Comparison of ENCODE assay signal across 17 cellular contexts in the genomic region with DNA sequence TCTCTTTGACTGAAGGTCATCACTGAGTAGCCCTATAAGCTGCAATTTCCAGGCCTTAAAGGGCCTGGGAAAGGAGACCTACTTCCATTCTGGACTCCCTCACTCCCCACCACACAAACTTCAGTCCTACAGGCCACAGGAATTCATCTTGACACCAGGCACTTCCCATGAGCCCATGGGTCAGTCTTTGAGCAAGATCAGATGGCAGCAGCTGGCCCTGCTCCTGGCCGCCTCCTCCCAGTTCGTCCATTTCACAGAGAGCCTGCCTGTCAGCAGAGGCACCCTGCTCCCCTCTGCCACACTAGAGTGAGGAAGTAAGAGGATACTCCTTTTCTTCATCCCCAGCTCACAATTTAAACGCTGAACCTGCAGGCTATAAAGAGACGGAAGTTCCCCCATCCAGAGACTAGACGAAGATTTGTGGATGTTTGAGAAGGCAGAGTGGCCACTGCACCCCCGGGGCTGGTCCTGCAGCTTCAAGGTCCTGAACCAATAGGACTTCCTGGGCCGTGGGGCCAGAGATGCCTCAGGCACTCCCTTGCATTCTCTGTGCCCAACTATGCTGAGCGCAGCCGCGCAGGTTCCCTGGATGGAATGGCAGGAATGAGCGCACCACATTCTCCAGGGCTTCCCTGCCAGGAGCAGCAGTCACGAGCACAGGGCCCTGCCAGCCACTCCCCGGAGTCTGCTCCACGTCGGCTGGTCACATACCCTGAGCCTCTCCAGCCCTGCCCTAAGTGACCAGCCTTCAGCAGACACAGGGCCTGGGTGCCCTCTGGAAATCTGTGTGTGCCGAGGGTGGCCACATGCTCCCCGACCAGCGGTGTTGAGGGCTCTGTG. TPM values are rescaled to one million over a fixed set of nuclear protein-coding genes. Genes with fewer than 3 reads are reported as not detected.
DNase-seq lines count a peak whose midpoint lies in the region; ATAC-seq and TF ChIP-seq lines count a peak whose summit lies in the region.
"Had no signal": no experiment of that assay in that cellular context is flagged by ENCODE, and none has a peak within 500 bp of the region (broad histone marks: within the 10 kb centered on the region; RNA-seq: fewer than 3 reads in every experiment).

No MANE protein-coding gene starts in this region.

- H3K27ac ChIP-seq in right cardiac atrium (ENCODE audit: low read length) = no peak overlapping the region
- no peak overlapping the region for H3K27ac ChIP-seq in neuronal stem cell (replicated peaks; ENCODE audit: low read length)
- H3K27ac ChIP-seq in A673 (ENCODE audit: low read depth, low read length, poor library complexity, severe bottlenecking) = no peak overlapping the region
- H3K27ac ChIP-seq: BLaER1 treated with 17β-estradiol and CSF1 and Interleukin-3, amounts not matched to agents 10 nM and 100 nM; KMS-11 had no signal

- BruUV-seq in Caco-2 (replicated peaks; lab: Mats Ljungman, UMichigan) (no TSS peak), A673 (replicated peaks; lab: Mats Ljungman, UMichigan) (no TSS peak)

- 80% methylated on average over 18 of the region's 18 CpGs for WGBS in right cardiac atrium
- no CpG with 5 or more reads among the region's 18 CpGs for WGBS in neuronal stem cell (ENCODE audit: extremely low coverage in 2 of 2, insufficient read length in 2 of 2, insufficient replicate concordance in 1 of 2), 2 donors

- H3K4me2 ChIP-seq in neuronal stem cell (ENCODE audit: insufficient read depth, low read length, poor library complexity, severe bottlenecking) = no peak overlapping the region
- H3K4me2 ChIP-seq: BLaER1 treated with 17β-estradiol and CSF1 and Interleukin-3, amounts not matched to agents 10 nM and 100 nM; KMS-11 had no signal

- no peak overlapping the region for H3K14ac ChIP-seq in neuronal stem cell (ENCODE audit: low read length)

- no peak overlapping the region for H4K91ac ChIP-seq in neuronal stem cell (ENCODE audit: low read depth, low read length, poor library complexity)

- no peaks in the 10 kb centered on the region for H3K9me3 ChIP-seq in Caco-2
- no peaks in the 10 kb centered on the region for H3K9me3 ChIP-seq in right cardiac atrium (ENCODE audit: control insufficient read depth, low read length)
- no peaks in the 10 kb centered on the region for H3K9me3 ChIP-seq in neuronal stem cell (replicated peaks in 1 of 2; ENCODE audit: control insufficient read depth in 2 of 2, insufficient read depth in 1 of 2, low read depth in 1 of 2, low read length in 2 of 2)
- H3K9me3 ChIP-seq in A673 (ENCODE audit: low read depth, low read length, poor library complexity, severe bottlenecking) = no peaks in the 10 kb centered on the region
- H3K9me3 ChIP-seq: BLaER1 treated with 17β-estradiol and CSF1 and Interleukin-3, amounts not matched to agents 10 nM and 100 nM; mucosa of descending colon had no signal

- H3K36me3 Mint-ChIP-seq in Caco-2 (ENCODE audit: insufficient read depth, unreplicated experiment) = peaks cover 55% of the 10 kb centered on the region

- H3K27me3 ChIP-seq in Caco-2 (replicated peaks; ENCODE audit: control insufficient read depth, insufficient read depth, low read length) (no peaks in the 10 kb centered on the region), right cardiac atrium (ENCODE audit: control insufficient read depth, insufficient read depth) (no peaks in the 10 kb centered on the region), neuronal stem cell (ENCODE audit: control insufficient read depth in 3 of 3, insufficient read depth in 3 of 3, low read depth in 1 of 3, low read length in 3 of 3) (no peaks in the 10 kb centered on the region), A673 (replicated peaks; ENCODE audit: insufficient read depth, low read depth, low read length, poor library complexity) (no peaks in the 10 kb centered on the region)

- ATAC-seq in right cardiac atrium (peak; percentile 50 to 76), GM19035 (IDR thresholded peaks at IDR 0.05; ENCODE audit: unreplicated experiment) (no peak)
- ATAC-seq: stimulated activated effector memory CD8-positive, alpha-beta T cell treated with anti-CD3 and anti-CD28 coated beads, Interleukin-12 subunit alpha, Interleukin-12 subunit beta, amount 100 ng/mL, for 72 hours had no signal

- no peak overlapping the region for H4K8ac ChIP-seq in neuronal stem cell (ENCODE audit: low read depth, low read length)

- H3K18ac ChIP-seq in neuronal stem cell (ENCODE audit: low read length) = no peak overlapping the region

- H3K27ac Mint-ChIP-seq in Caco-2 (ENCODE audit: unreplicated experiment) = no peak overlapping the region

- H3K4me1 ChIP-seq in Caco-2 (no peaks in the 10 kb centered on the region), right cardiac atrium (ENCODE audit: control insufficient read depth, insufficient read depth, low read length) (no peaks in the 10 kb centered on the region), neuronal stem cell (ENCODE audit: control insufficient read depth in 2 of 2, insufficient read depth in 1 of 2, low read depth in 1 of 2, low read length in 2 of 2) (peaks cover 0 to 6% of the 10 kb centered on the region in 2 donors), A673 (ENCODE audit: insufficient read depth, low read length, poor library complexity, severe bottlenecking) (no peaks in the 10 kb centered on the region)

- H3K4ac ChIP-seq in neuronal stem cell (ENCODE audit: low read length) = no peak overlapping the region

- no peak for TF ChIP-seq CTCF in Caco-2 (IDR thresholded peaks at IDR 0.05; ENCODE audit: insufficient read depth in 1 of 2, low read depth in 1 of 2, low read length in 1 of 2, severe bottlenecking in 1 of 2, unreplicated experiment in 1 of 2)
- no peak for TF ChIP-seq CTCF in A673 (conservative IDR thresholded peaks at IDR 0.05; ENCODE audit: low read depth, low read length)

- peak; percentile 19 to 64 for DNase-seq in Caco-2
- DNase-seq in amniotic epithelial cell (ENCODE audit: low read depth) = peak; percentile 67
- peak in 2 of 3 donors; percentile 71 for DNase-seq in right cardiac atrium
- no peak for DNase-seq in neuronal stem cell (ENCODE audit: low spot score)
- no peak for DNase-seq in UCSD-AML1 (lab: John Stamatoyannopoulos, UW; ENCODE audit: unreplicated experiment)
- no peak for DNase-seq in A673 (ENCODE audit: low spot score)
- DNase-seq in midbrain (lab: John Stamatoyannopoulos, UW) = no peak
- DNase-seq: activated effector memory CD4-positive, alpha-beta T cell treated with anti-CD3 and anti-CD28 coated beads, Interleukin-2, amount 50 U/mL, for 16 hours; caudate nucleus; hypothalamus; NCI-H146; stimulated activated CD4-positive, alpha-beta T cell treated with anti-CD3 and anti-CD28 coated beads, Interleukin-4, amount 100 ng/mL, for 1 hour had no signal

- intact Hi-C loops in Caco-2 (cut with micrococcal nuclease; ENCODE audit: unreplicated experiment) = no loop called here
- intact Hi-C loops in right cardiac atrium (cut with DNase I) = no loop called here
- intact Hi-C loops in A673 (cut with micrococcal nuclease; ENCODE audit: unreplicated experiment) = no loop called here

- H2AK5ac ChIP-seq in neuronal stem cell (ENCODE audit: low read depth, low read length) = no peak overlapping the region

- peaks cover 2% of the 10 kb centered on the region for H3K79me1 ChIP-seq in neuronal stem cell (ENCODE audit: low read depth, low read length)

- POLR2A ChIA-PET in Caco-2 (lab: Charles Lee) (no interaction called here), A673 (lab: Charles Lee; ENCODE audit: low non-redundant PET) (no interaction called here)

- H2AFZ ChIP-seq in neuronal stem cell (ENCODE audit: low read length) = no peak overlapping the region

- H3K23ac ChIP-seq in neuronal stem cell (ENCODE audit: low read depth, low read length, poor library complexity) = peak overlapping the region; percentile 34

- H3K9ac ChIP-seq in neuronal stem cell (ENCODE audit: low read depth, low read length, poor library complexity) = no peak overlapping the region
- H3K9ac ChIP-seq: BLaER1 treated with 17β-estradiol and CSF1 and Interleukin-3, amounts not matched to agents 10 nM and 100 nM; KMS-11 had no signal

- H3K4me1 Mint-ChIP-seq in Caco-2 (ENCODE audit: low read depth, unreplicated experiment) = peaks cover 7% of the 10 kb centered on the region
- H3K4me1 Mint-ChIP-seq: stimulated activated effector memory CD8-positive, alpha-beta T cell treated with anti-CD3 and anti-CD28 coated beads, Interleukin-12 subunit alpha, Interleukin-12 subunit beta, amount 100 ng/mL, for 72 hours had no signal

- CTCF ChIA-PET in Caco-2 (lab: Charles Lee) (no interaction called here), A673 (lab: Charles Lee) (no interaction called here)

- H3K36me3 ChIP-seq in Caco-2 (ENCODE audit: control insufficient read depth, insufficient read depth, low read length) (no peaks in the 10 kb centered on the region; the same call in none of the 2 replicates), neuronal stem cell (replicated peaks in 1 of 2; ENCODE audit: control insufficient read depth in 2 of 2, insufficient read depth in 2 of 2, low read length in 2 of 2) (peaks cover 26 to 49% of the 10 kb centered on the region in 2 donors), A673 (ENCODE audit: insufficient read depth, low read length, poor library complexity, severe bottlenecking) (peaks cover 8% of the 10 kb centered on the region)

- H2BK120ac ChIP-seq in neuronal stem cell (ENCODE audit: low read depth, low read length) = no peak overlapping the region

- no peaks in the 10 kb centered on the region for H3K27me3 Mint-ChIP-seq in Caco-2 (ENCODE audit: insufficient read depth, unreplicated experiment)

- no peaks in the 10 kb centered on the region for H3K9me3 Mint-ChIP-seq in Caco-2 (ENCODE audit: unreplicated experiment)
- H3K9me3 Mint-ChIP-seq: stimulated activated effector memory CD8-positive, alpha-beta T cell treated with anti-CD3 and anti-CD28 coated beads, Interleukin-12 subunit alpha, Interleukin-12 subunit beta, amount 100 ng/mL, for 72 hours had no signal

- H3K4me3 Mint-ChIP-seq in Caco-2 (ENCODE audit: unreplicated experiment) = no peak overlapping the region
- H3K4me3 Mint-ChIP-seq: stimulated activated effector memory CD8-positive, alpha-beta T cell treated with anti-CD3 and anti-CD28 coated beads, Interleukin-12 subunit alpha, Interleukin-12 subunit beta, amount 100 ng/mL, for 72 hours had no signal

- H2BK15ac ChIP-seq in neuronal stem cell (ENCODE audit: low read length) = no peak overlapping the region

- H2BK12ac ChIP-seq in neuronal stem cell (ENCODE audit: low read length) = no peak overlapping the region

- H3K4me3 ChIP-seq in Caco-2 (ENCODE audit: low read depth, low read length) (no peak overlapping the region), right cardiac atrium (ENCODE audit: low read length) (no peak overlapping the region), neuronal stem cell (ENCODE audit: low read length in 2 of 2) (no peak overlapping the region), A673 (ENCODE audit: low read depth, low read length, poor library complexity, severe bottlenecking) (no peak overlapping the region)
- H3K4me3 ChIP-seq: BLaER1 treated with 17β-estradiol and CSF1 and Interleukin-3, amounts not matched to agents 10 nM and 100 nM; mucosa of descending colon had no signal

- H2BK5ac ChIP-seq in neuronal stem cell (ENCODE audit: low read length) = peak overlapping the region; percentile 42

RNA-seq across cellular contexts. Expression of gene BID, which starts 33.5 kb away (rescaled TPM):
- total RNA-seq in Caco-2 (2022) (28.2 and 28.7 TPM in 2 replicates), right cardiac atrium (10 to 100 TPM in 3 of 4 donors, 1 to 10 TPM in 1; 7.2 to 13.1 (median 11.3) TPM), A673 (2021) (72.8 and 74.6 TPM in 2 replicates)
- 12.7 TPM for polyA plus RNA-seq in right cardiac atrium
- 25.3 TPM for polyA plus RNA-seq in neuronal stem cell (2013, experiment 1 of 2)
- 27.6 TPM for polyA plus RNA-seq in neuronal stem cell (2013, experiment 2 of 2)

Comparison
In these comparisons a context has a peak if more than half of its experiments do, and no peak if none do; other contexts are left out.
1. DNase-seq: peak in Caco-2 (2 of 2), amniotic epithelial cell (single experiment) and right cardiac atrium (2 of 3); none in neuronal stem cell (single experiment), UCSD-AML1 (single experiment), A673 (single experiment) and midbrain (single experiment).